ENCODE assay signal across 9 cellular contexts in genomic region chr3:49133226-49133951, GRCh38. TPM values are rescaled to one million over a fixed set of nuclear protein-coding genes. Genes with fewer than 3 reads are reported as not detected.
A peak's percentile ranks its signal among the peaks of the same experiment; 100 is the strongest.
DNase-seq lines count a peak whose midpoint lies in the region; ATAC-seq and TF ChIP-seq lines count a peak whose summit lies in the region.
"Had no signal": no experiment of that assay in that cellular context is flagged by ENCODE, and none has a peak within 500 bp of the region (broad histone marks: within the 10 kb centered on the region; RNA-seq: fewer than 3 reads in every experiment).

No MANE protein-coding gene starts in this region.

- TF ChIP-seq CTCF in heart right ventricle (IDR thresholded peaks at IDR 0.05), result peak in 1 of 9 donors; percentile 0
- TF ChIP-seq CTCF in ovary (IDR thresholded peaks at IDR 0.05), result no peak

- H3K36me3 ChIP-seq in heart right ventricle (peaks cover 0 to 35% (median 26%) of the 10 kb centered on the region in 9 donors), ovary (no peaks in the 10 kb centered on the region)

- no peaks in the 10 kb centered on the region for H3K27me3 ChIP-seq in heart right ventricle
- no peaks in the 10 kb centered on the region for H3K27me3 ChIP-seq in ovary

- 0 to 2% methylated on average over 29 to 30 of the region's 30 CpGs for WGBS in heart right ventricle, 2 donors
- 0 to 1% (median 0%) methylated on average over 29 to 30 of the region's 30 CpGs for WGBS in ovary, 3 donors

- peaks cover 6% of the 10 kb centered on the region for H3K4me1 Mint-ChIP-seq in activated CD4-positive, alpha-beta T cell treated with anti-CD3 and anti-CD28 coated beads for 36 hours

- peak; percentile 24 for TF ChIP-seq POLR2A in ovary (IDR thresholded peaks at IDR 0.05)

- intact Hi-C loops in heart right ventricle (cut with DNase I) (loop anchor here in 4 of 10 donors (5.0 kb wide), 4 partner anchors 34 to 89 kb away; partner anchors contain the start of genes CCDC71 (in 2 of the 4), QRICH1 (in 2 of the 4) and KLHDC8B (in 1 of the 4)), ovary (cut with DNase I) (no loop called here)
- intact Hi-C loops in activated CD4-positive, alpha-beta T cell treated with anti-CD3 and anti-CD28 coated beads for 36 hours (cut with DNase I, micrococcal nuclease), result no loop called here

- H3K9me3 ChIP-seq in heart right ventricle (no peaks in the 10 kb centered on the region), ovary (no peaks in the 10 kb centered on the region)

- peak overlapping the region; percentile 61 to 97 (median 78) for H3K4me3 ChIP-seq in heart right ventricle
- peak overlapping the region; percentile 79 for H3K4me3 ChIP-seq in ovary

- H3K36me3 Mint-ChIP-seq in activated CD4-positive, alpha-beta T cell treated with anti-CD3 and anti-CD28 coated beads for 36 hours (ENCODE audit: low read depth), result no peaks in the 10 kb centered on the region

- ATAC-seq in heart right ventricle (peak; percentile 79 to 93 (median 86)), HG03108 (IDR thresholded peaks at IDR 0.05; ENCODE audit: unreplicated experiment) (no peak)
- no peak for ATAC-seq in activated CD4-positive, alpha-beta T cell treated with anti-CD3 and anti-CD28 coated beads for 36 hours

- H3K27me3 Mint-ChIP-seq in activated CD4-positive, alpha-beta T cell treated with anti-CD3 and anti-CD28 coated beads for 36 hours, result peaks cover 17% of the 10 kb centered on the region

- CTCF ChIA-PET in activated CD4-positive, alpha-beta T cell treated with anti-CD3 and anti-CD28 coated beads for 36 hours (lab: Charles Lee), result interaction anchor here (1.2 kb wide), 1 partner anchor 31 kb away, joined by 3 read pairs; no protein-coding TSS in a partner anchor

- no peaks in the 10 kb centered on the region for H3K9me3 Mint-ChIP-seq in activated CD4-positive, alpha-beta T cell treated with anti-CD3 and anti-CD28 coated beads for 36 hours (ENCODE audit: low read depth)

- H3K27ac ChIP-seq in heart right ventricle (peak overlapping the region; percentile 85 to 99 (median 94)), ovary (peak overlapping the region; percentile 26 to 81)

- no peak overlapping the region for H3K4me3 Mint-ChIP-seq in activated CD4-positive, alpha-beta T cell treated with anti-CD3 and anti-CD28 coated beads for 36 hours

- POLR2A ChIA-PET in activated CD4-positive, alpha-beta T cell treated with anti-CD3 and anti-CD28 coated beads for 36 hours (lab: Charles Lee), result no interaction called here

- TF ChIP-seq EP300 in ovary (IDR thresholded peaks at IDR 0.05), result no peak

- peaks cover 15 to 46% (median 35%) of the 10 kb centered on the region in 9 donors for H3K4me1 ChIP-seq in heart right ventricle
- peaks cover 4% of the 10 kb centered on the region for H3K4me1 ChIP-seq in ovary (ENCODE audit: insufficient read depth)

- DNase-seq in DMS153 (lab: John Stamatoyannopoulos, UW) (peak; percentile 1), NCI-H1092 treated with DMSO at 0.1 percent for 48 hours (lab: John Stamatoyannopoulos, UW) (peak; percentile 46), amniotic stem cell (lab: John Stamatoyannopoulos, UW) (peak; percentile 76), heart right ventricle (peak; percentile 88 to 93), ovary (peak; percentile 83 to 90 (median 86)), NOMO-1 treated with DMSO at 0.1 percent for 48 hours (lab: John Stamatoyannopoulos, UW; ENCODE audit: unreplicated experiment) (no peak)
- no peak for DNase-seq in activated CD4-positive, alpha-beta T cell treated with anti-CD3 and anti-CD28 coated beads for 36 hours

- no peak overlapping the region for H3K27ac Mint-ChIP-seq in activated CD4-positive, alpha-beta T cell treated with anti-CD3 and anti-CD28 coated beads for 36 hours

RNA-seq across cellular contexts. Expression of gene LAMB2, which starts 0.5 kb away (rescaled TPM):
- total RNA-seq in heart right ventricle (100 to 1,000 TPM; 575 to 961 (median 776) TPM), ovary (100 to 1,000 TPM; 457 to 681 (median 491) TPM)
- polyA plus RNA-seq in heart right ventricle (1,000 to 10,000 TPM in 1 of 2 donors, 100 to 1,000 TPM in 1; 423 to 1,204 TPM), ovary (100 to 1,000 TPM; 408 to 528 TPM)
- under 1 TPM in 1 of 2 experiments, not detected in 1; 0.71 TPM for total RNA-seq in activated CD4-positive, alpha-beta T cell treated with anti-CD3 and anti-CD28 coated beads for 36 hours
- total RNA-seq: T-helper 1 cell treated with Interleukin-12 subunit alpha and Interleukin-12 subunit beta and Interleukin-4 antibody, amounts not matched to agents 30 ng/mL and 1 ng/mL, for 36 hours had no signal

RNA-seq across cellular contexts. Expression of gene USP19, which starts 12.8 kb away (rescaled TPM):
- total RNA-seq in heart right ventricle (10 to 100 TPM; 47.5 to 78.1 (median 62.5) TPM), ovary (10 to 100 TPM; 38.3 to 71.4 (median 53.8) TPM)
- polyA plus RNA-seq in heart right ventricle (10 to 100 TPM; 18.1 to 20.2 TPM), ovary (10 to 100 TPM; 21.7 to 33.3 TPM)
- total RNA-seq in activated CD4-positive, alpha-beta T cell treated with anti-CD3 and anti-CD28 coated beads for 36 hours, result 10 to 100 TPM; 45.2 to 45.9 TPM

RNA-seq across cellular contexts. Expression of gene QARS1, which starts 28.8 kb away (rescaled TPM):
- 100 to 1,000 TPM; 173 to 265 (median 206) TPM for total RNA-seq in heart right ventricle
- polyA plus RNA-seq in heart right ventricle, result 100 to 1,000 TPM; 120 to 369 TPM
- total RNA-seq in ovary, result 100 to 1,000 TPM; 165 to 271 (median 204) TPM
- 100 to 1,000 TPM; 191 to 293 TPM for polyA plus RNA-seq in ovary
- 100 to 1,000 TPM; 240 to 342 TPM for total RNA-seq in activated CD4-positive, alpha-beta T cell treated with anti-CD3 and anti-CD28 coated beads for 36 hours

RNA-seq across cellular contexts. Expression of gene CCDC71, which starts 32.7 kb away (rescaled TPM):
- 10 to 100 TPM; 10.4 to 16.9 (median 12.3) TPM for total RNA-seq in heart right ventricle
- polyA plus RNA-seq in heart right ventricle, result 10 to 100 TPM in 1 of 2 donors, 1 to 10 TPM in 1; 7.2 to 16.3 TPM
- total RNA-seq in ovary, result 10 to 100 TPM; 24.8 to 39.0 (median 32.7) TPM
- polyA plus RNA-seq in ovary, result 10 to 100 TPM in 1 of 2 donors, 1 to 10 TPM in 1; 6.9 to 30.9 TPM
- total RNA-seq in activated CD4-positive, alpha-beta T cell treated with anti-CD3 and anti-CD28 coated beads for 36 hours, result 10 to 100 TPM; 19.5 to 22.2 TPM

RNA-seq across cellular contexts. Expression of gene KLHDC8B, which starts 38.0 kb away (rescaled TPM):
- total RNA-seq in heart right ventricle, result 100 to 1,000 TPM in 9 of 10 donors, 10 to 100 TPM in 1; 87.9 to 190 (median 118) TPM
- 100 to 1,000 TPM in 1 of 2 donors, 10 to 100 TPM in 1; 56.2 to 121 TPM for polyA plus RNA-seq in heart right ventricle
- total RNA-seq in ovary, result 100 to 1,000 TPM in 5 of 7 donors, 10 to 100 TPM in 2; 67.1 to 244 (median 131) TPM
- 100 to 1,000 TPM in 1 of 2 donors, 10 to 100 TPM in 1; 84.6 to 109 TPM for polyA plus RNA-seq in ovary
- 1 to 10 TPM; 1.2 to 3.1 TPM for total RNA-seq in activated CD4-positive, alpha-beta T cell treated with anti-CD3 and anti-CD28 coated beads for 36 hours

Comparison
In these comparisons a context has a peak if more than half of its experiments do, and no peak if none do; other contexts are left out.
1. DNase-seq: peak in DMS153 (single experiment), NCI-H1092 treated with DMSO at 0.1 percent for 48 hours (single experiment), amniotic stem cell (single experiment), heart right ventricle (2 of 2) and ovary (5 of 5); none in activated CD4-positive, alpha-beta T cell treated with anti-CD3 and anti-CD28 coated beads for 36 hours (single experiment) and NOMO-1 treated with DMSO at 0.1 percent for 48 hours (single experiment).
2. ATAC-seq: peak in heart right ventricle (8 of 8); none in activated CD4-positive, alpha-beta T cell treated with anti-CD3 and anti-CD28 coated beads for 36 hours (single experiment) and HG03108 (single experiment).
3. RNA of gene LAMB2, which starts 0.5 kb away (total RNA-seq): 575 to 961 TPM in heart right ventricle and 457 to 681 TPM in ovary; 0.71 TPM in activated CD4-positive, alpha-beta T cell treated with anti-CD3 and anti-CD28 coated beads for 36 hours; every median in the first group is over 100 times any median in the second.